In genomic region chr9:93159601-93160418, GRCh38 we compare ENCODE assay signal across 8 cellular contexts.
DNase-seq lines count a peak whose midpoint lies in the region; ATAC-seq, FAIRE-seq and TF ChIP-seq lines count a peak whose summit lies in the region.

No MANE protein-coding gene starts in this region.

- DNase-seq in NCI-H2107 treated with DMSO at 0.1 percent for 48 hours (lab: John Stamatoyannopoulos, UW; ENCODE audit: unreplicated experiment) = peak; percentile 6
- DNase-seq in NCI-H2107 (lab: John Stamatoyannopoulos, UW) = no peak
- peak; percentile 76 for DNase-seq in NCI-H2029 treated with DMSO at 0.1 percent for 48 hours (lab: John Stamatoyannopoulos, UW)
- peak; percentile 67 to 79 for DNase-seq in T47D (ENCODE audit: low read depth in 1 of 2, low spot score in 1 of 2)
- DNase-seq in stimulated activated CD4-positive, alpha-beta T cell treated with anti-CD3 and anti-CD28 coated beads, Interleukin-15, amount 100 ng/mL, for 24 hours = peak; percentile 83

- in situ Hi-C loops in T47D (cut with HindIII; ENCODE audit: low pct_unique_long_range_greater_than_20kb, low sequenced_read_pairs) = no loop called here

- peak; percentile 87 for ATAC-seq in HG02763 (IDR thresholded peaks at IDR 0.05; ENCODE audit: unreplicated experiment)

- peak; percentile 97 for TF ChIP-seq CTCF in WI38 (IDR thresholded peaks at IDR 0.05; ENCODE audit: low read depth, low read length)

- no peak overlapping the region for H3K4me3 ChIP-seq in WI38 (ENCODE audit: low read depth, low read length)

- peak; percentile 41 for FAIRE-seq in islet of Langerhans (lab: Jason Lieb, UNC)
